ENCODE assay signal across 8 cellular contexts in the genomic region with DNA sequence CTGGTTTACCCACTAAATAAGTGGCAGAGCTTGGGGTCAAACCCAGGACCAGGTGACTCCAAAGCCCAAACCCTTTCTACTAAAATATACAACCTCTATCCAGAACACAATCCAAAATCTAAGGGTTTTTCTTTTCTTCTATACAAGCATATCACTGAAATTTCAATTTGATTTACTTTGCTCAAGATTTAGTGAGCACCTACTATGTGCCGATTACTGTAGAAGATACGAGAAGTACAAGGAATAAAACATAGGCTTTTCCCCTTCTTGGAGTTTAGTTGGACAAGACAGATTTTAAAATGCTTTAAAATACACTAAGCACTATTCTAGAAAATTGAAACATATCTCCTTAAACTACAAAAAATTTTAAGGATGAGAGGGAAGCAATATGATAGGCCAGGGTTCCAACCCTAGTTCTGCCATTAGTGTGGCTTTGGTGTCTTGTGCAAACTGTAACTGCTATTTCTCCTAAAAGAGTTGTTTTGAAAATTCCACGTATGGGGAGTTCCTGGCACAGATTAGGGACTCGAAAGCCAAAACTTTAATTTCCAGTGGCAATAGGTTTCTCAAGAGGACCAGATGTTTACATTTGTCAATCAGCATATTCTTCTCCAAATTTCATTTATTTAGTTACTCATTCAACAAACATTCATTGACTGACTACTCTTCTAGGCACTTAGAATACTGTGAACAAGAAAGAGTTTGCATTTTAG. TPM values are rescaled to one million over a fixed set of nuclear protein-coding genes. Genes with fewer than 3 reads are reported as not detected.
DNase-seq lines count a peak whose midpoint lies in the region; ATAC-seq and TF ChIP-seq lines count a peak whose summit lies in the region.
"Had no signal": no experiment of that assay in that cellular context is flagged by ENCODE, and none has a peak within 500 bp of the region (broad histone marks: within the 10 kb centered on the region; RNA-seq: fewer than 3 reads in every experiment).

No MANE protein-coding gene starts in this region.

- no peak for DNase-seq in GM12865 (ENCODE audit: low read depth)
- peak; percentile 30 for DNase-seq in RPMI7951 (ENCODE audit: low read depth)
- DNase-seq in fibroblast of peridontal ligament (ENCODE audit: extremely low read depth) = peak; percentile 97
- DNase-seq in stimulated activated effector memory CD8-positive, alpha-beta T cell treated with anti-CD3 and anti-CD28 coated beads, Interleukin-12 subunit alpha, Interleukin-12 subunit beta, amount 100 ng/mL, for 72 hours (ENCODE audit: low spot score in 2 of 2) = no peak
- DNase-seq in iPS-NIHi11 (ENCODE audit: low spot score) = no peak
- DNase-seq: activated gamma-delta T cell treated with Interleukin-2 at 50 U/mL for 16 hours had no signal

- H3K27ac Mint-ChIP-seq in stimulated activated effector memory CD8-positive, alpha-beta T cell treated with anti-CD3 and anti-CD28 coated beads, Interleukin-12 subunit alpha, Interleukin-12 subunit beta, amount 100 ng/mL, for 72 hours = peak overlapping the region; percentile 37

- no peak for ATAC-seq in stimulated activated effector memory CD8-positive, alpha-beta T cell treated with anti-CD3 and anti-CD28 coated beads, Interleukin-12 subunit alpha, Interleukin-12 subunit beta, amount 100 ng/mL, for 72 hours
- no peak for ATAC-seq in GM21423 (IDR thresholded peaks at IDR 0.05; ENCODE audit: unreplicated experiment)
- ATAC-seq in GM18858 (IDR thresholded peaks at IDR 0.05; ENCODE audit: unreplicated experiment) = no peak

- peak overlapping the region; percentile 71 for H3K4me3 ChIP-seq in GM12865 (ENCODE audit: low read depth, low read length)

- peaks cover 48% of the 10 kb centered on the region for H3K4me1 Mint-ChIP-seq in stimulated activated effector memory CD8-positive, alpha-beta T cell treated with anti-CD3 and anti-CD28 coated beads, Interleukin-12 subunit alpha, Interleukin-12 subunit beta, amount 100 ng/mL, for 72 hours

- TF ChIP-seq CTCF in GM12865 (IDR thresholded peaks at IDR 0.05; ENCODE audit: insufficient read depth, low read depth, low read length, missing control alignments) = no peak

- H3K36me3 Mint-ChIP-seq in stimulated activated effector memory CD8-positive, alpha-beta T cell treated with anti-CD3 and anti-CD28 coated beads, Interleukin-12 subunit alpha, Interleukin-12 subunit beta, amount 100 ng/mL, for 72 hours = peaks cover 9% of the 10 kb centered on the region

- H3K4me3 Mint-ChIP-seq in stimulated activated effector memory CD8-positive, alpha-beta T cell treated with anti-CD3 and anti-CD28 coated beads, Interleukin-12 subunit alpha, Interleukin-12 subunit beta, amount 100 ng/mL, for 72 hours = peak overlapping the region; percentile 80

- no peaks in the 10 kb centered on the region for H3K9me3 Mint-ChIP-seq in stimulated activated effector memory CD8-positive, alpha-beta T cell treated with anti-CD3 and anti-CD28 coated beads, Interleukin-12 subunit alpha, Interleukin-12 subunit beta, amount 100 ng/mL, for 72 hours

RNA-seq across cellular contexts. Expression of a gene that starts 2.6 kb away (rescaled TPM):
- 35.2 and 47.3 TPM in 2 replicates for total RNA-seq in RPMI7951 (2014; rRNA removed; shearing (Covaris generic))

RNA-seq across cellular contexts. Expression of a gene that starts 2.8 kb away (rescaled TPM):
- 68.6 and 88.6 TPM in 2 replicates for total RNA-seq in RPMI7951 (2014; rRNA removed; shearing (Covaris generic))

RNA-seq across cellular contexts. Expression of a gene that starts 16.4 kb away (rescaled TPM):
- total RNA-seq in RPMI7951 (2014; rRNA removed; shearing (Covaris generic)) = 0.48 and 0.68 TPM in 2 replicates

Comparison
In these comparisons a context has a peak if more than half of its experiments do, and no peak if none do; other contexts are left out.
1. DNase-seq: peak in RPMI7951 (single experiment) and fibroblast of peridontal ligament (single experiment); none in GM12865 (single experiment), stimulated activated effector memory CD8-positive, alpha-beta T cell treated with anti-CD3 and anti-CD28 coated beads, Interleukin-12 subunit alpha, Interleukin-12 subunit beta, amount 100 ng/mL, for 72 hours (0 of 2) and iPS-NIHi11 (single experiment).